ENCODE assay signal across 7 cellular contexts in the genomic region with DNA sequence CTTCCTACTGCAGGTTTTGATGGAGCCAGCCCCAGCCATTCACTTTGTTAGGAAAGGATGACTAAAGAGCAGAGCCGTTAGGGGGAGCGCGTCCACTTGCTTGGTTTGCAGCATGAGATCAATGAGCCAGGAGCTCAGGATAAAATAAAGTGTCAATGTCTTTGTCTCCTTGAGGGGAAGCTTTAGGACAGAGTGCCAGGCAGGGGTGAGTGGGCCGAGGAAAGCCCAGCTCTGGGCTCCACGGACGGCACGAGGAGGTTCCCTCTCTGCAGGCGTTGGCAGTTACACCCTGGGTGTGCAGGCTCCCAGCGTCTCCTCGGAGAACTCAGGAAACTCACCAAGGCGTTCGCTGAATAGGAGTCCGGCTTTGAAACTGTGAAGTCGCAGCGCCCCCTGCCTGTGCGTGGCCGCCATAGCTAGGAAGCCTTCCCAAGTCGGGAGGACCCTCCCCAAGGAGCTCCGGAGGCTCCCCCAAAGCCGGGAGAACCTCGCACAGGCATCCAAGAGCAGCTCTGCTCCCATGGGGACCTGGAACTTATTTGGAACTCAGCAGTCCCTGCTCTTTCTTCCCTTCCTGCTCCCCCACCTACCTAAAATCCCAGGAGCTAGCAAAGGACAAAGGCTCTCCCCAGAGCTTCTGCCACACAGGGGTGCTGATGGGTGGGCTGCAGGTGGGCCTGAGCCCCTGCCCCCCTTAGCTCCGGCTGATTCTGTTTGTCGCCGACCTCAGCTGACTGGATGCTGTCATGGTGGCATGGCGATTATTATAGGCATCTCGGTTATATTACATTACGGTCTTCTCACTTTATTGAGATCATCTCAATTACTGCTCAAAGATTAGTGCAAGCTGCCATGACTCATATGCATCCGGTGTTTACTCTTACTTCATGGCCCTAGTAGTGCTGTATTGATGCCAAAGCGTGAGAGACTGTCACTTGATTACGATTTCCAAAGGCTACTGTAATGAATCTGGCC. TPM values are rescaled to one million over a fixed set of nuclear protein-coding genes. Genes with fewer than 3 reads are reported as not detected.
A peak's percentile ranks its signal among the peaks of the same experiment; 100 is the strongest.
DNase-seq lines count a peak whose midpoint lies in the region; ATAC-seq and TF ChIP-seq lines count a peak whose summit lies in the region.

No MANE protein-coding gene starts in this region.

- TF ChIP-seq POLR2A in vagina (IDR thresholded peaks at IDR 0.05), result no peak

- H3K27me3 ChIP-seq in right atrium auricular region (no peaks in the 10 kb centered on the region), vagina (no peaks in the 10 kb centered on the region)

- TF ChIP-seq CTCF in right atrium auricular region (IDR thresholded peaks at IDR 0.05) (peak; percentile 88 to 93), vagina (IDR thresholded peaks at IDR 0.05) (peak; percentile 81 to 87 (median 83))

- DNase-seq in NCI-H128 (lab: John Stamatoyannopoulos, UW; ENCODE audit: unreplicated experiment) (peak; percentile 65), SW480 (ENCODE audit: low spot score) (peak; percentile 87), amygdala (lab: John Stamatoyannopoulos, UW) (peak; percentile 16 to 85 (median 63)), right atrium auricular region (ENCODE audit: low spot score) (peak; percentile 82), putamen (ENCODE audit: low spot score) (peak; percentile 69), vagina (ENCODE audit: extremely low spot score in 2 of 2) (peak in 1 of 2 donors; percentile 96)

- peak; percentile 54 for ATAC-seq in GM18498 (IDR thresholded peaks at IDR 0.05; ENCODE audit: unreplicated experiment)

- H3K4me3 ChIP-seq in right atrium auricular region (peak overlapping the region in 1 of 2 donors; percentile 33), vagina (peak overlapping the region in 1 of 2 donors; percentile 12)

- H3K36me3 ChIP-seq in right atrium auricular region, result no peaks in the 10 kb centered on the region
- no peaks in the 10 kb centered on the region for H3K36me3 ChIP-seq in vagina

- H3K9me3 ChIP-seq in right atrium auricular region (no peaks in the 10 kb centered on the region), vagina (no peaks in the 10 kb centered on the region)

- H3K4me1 ChIP-seq in right atrium auricular region (peaks cover 0 to 14% of the 10 kb centered on the region in 2 donors), vagina (peaks cover 10% of the 10 kb centered on the region)

- no peak overlapping the region for H3K27ac ChIP-seq in right atrium auricular region
- no peak overlapping the region for H3K27ac ChIP-seq in vagina

- intact Hi-C loops in vagina (cut with DNase I), result loop anchor here (5.0 to 10.0 kb wide), 3 partner anchors 148 to 464 kb away; no protein-coding TSS in a partner anchor

RNA-seq across cellular contexts. Expression of a gene that starts 34.4 kb away (rescaled TPM):
- total RNA-seq in right atrium auricular region (not detected), vagina (not detected)
